Comparison of ENCODE assay signal across 9 cellular contexts in the genomic region with DNA sequence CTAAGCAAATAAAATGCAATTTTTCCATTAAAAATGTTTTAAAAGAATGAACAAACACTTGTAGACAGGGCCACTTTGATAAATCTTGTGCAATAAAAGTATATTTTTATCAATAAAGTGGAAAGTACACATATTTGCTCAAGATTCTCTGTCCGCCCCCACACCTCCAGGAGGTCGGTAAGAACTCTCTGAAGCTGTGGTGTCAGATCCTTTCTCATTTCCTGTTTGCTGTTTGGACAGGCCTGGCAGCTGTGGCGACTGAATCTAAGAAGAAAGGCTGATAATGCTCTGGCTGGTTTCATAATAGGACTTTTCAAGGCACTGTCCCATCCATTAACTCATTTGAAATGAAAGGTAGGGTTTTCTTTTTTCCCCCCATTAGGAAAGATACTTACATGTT. TPM values are rescaled to one million over a fixed set of nuclear protein-coding genes. Genes with fewer than 3 reads are reported as not detected.
A peak's percentile ranks its signal among the peaks of the same experiment; 100 is the strongest.
DNase-seq lines count a peak whose midpoint lies in the region; ATAC-seq and TF ChIP-seq lines count a peak whose summit lies in the region.
"Had no signal": no experiment of that assay in that cellular context is flagged by ENCODE, and none has a peak within 500 bp of the region (broad histone marks: within the 10 kb centered on the region; RNA-seq: fewer than 3 reads in every experiment).

No MANE protein-coding gene starts in this region.

- peaks cover 30% of the 10 kb centered on the region for H3K4me1 ChIP-seq in GM23338 (ENCODE audit: insufficient read depth)
- peaks cover 0 to 5% of the 10 kb centered on the region in 2 experiments; a peak in 2 of 4 replicates for H3K4me1 ChIP-seq in SK-N-SH (ENCODE audit: control insufficient read depth in 1 of 2, insufficient read depth in 2 of 2, low read depth in 1 of 2, low read length in 1 of 2)

- TF ChIP-seq CTCF in GM23338 (conservative IDR thresholded peaks at IDR 0.05; ENCODE audit: low read depth in 2 of 2): no peak
- TF ChIP-seq CTCF in SK-N-SH (IDR thresholded peaks at IDR 0.05): no peak
- TF ChIP-seq CTCF in lower leg skin (IDR thresholded peaks at IDR 0.05): no peak

- no peak for TF ChIP-seq EP300 in SK-N-SH (IDR thresholded peaks at IDR 0.05; ENCODE audit: borderline replicate concordance in 1 of 2, low read depth in 1 of 2, low read length in 1 of 2)

- no peaks in the 10 kb centered on the region for H3K9me3 Mint-ChIP-seq in GM23338
- no peaks in the 10 kb centered on the region for H3K9me3 Mint-ChIP-seq in activated T-helper 2 cell treated with anti-CD3 and anti-CD28 coated beads, Interferon-gamma antibody, Interleukin-2, Interleukin-4, amounts not matched to agents 10 μg/mL and 5 μg/mL and 100 μg/mL, durations not matched to agents 14 hours and 24 hours and 36 hours
- no peaks in the 10 kb centered on the region for H3K9me3 Mint-ChIP-seq in T-cell
- H3K9me3 Mint-ChIP-seq: immature natural killer cell had no signal

- POLR2A ChIA-PET in SK-N-SH (lab: Yijun Ruan, JAX) (no interaction called here), T-cell (lab: Charles Lee) (no interaction called here)

- H3K4me3 Mint-ChIP-seq in GM23338: no peak overlapping the region
- H3K4me3 Mint-ChIP-seq in activated T-helper 2 cell treated with anti-CD3 and anti-CD28 coated beads, Interferon-gamma antibody, Interleukin-2, Interleukin-4, amounts not matched to agents 10 μg/mL and 5 μg/mL and 100 μg/mL, durations not matched to agents 14 hours and 24 hours and 36 hours (ENCODE audit: low read depth): no peak overlapping the region
- no peak overlapping the region for H3K4me3 Mint-ChIP-seq in T-cell

- H3K9me3 ChIP-seq in SK-N-SH: no peaks in the 10 kb centered on the region

- no peak for TF ChIP-seq RAD21 in SK-N-SH (IDR thresholded peaks at IDR 0.05; ENCODE audit: low read length)

- H3K79me2 ChIP-seq in GM23338 (replicated peaks; ENCODE audit: insufficient read depth) (no peaks in the 10 kb centered on the region), SK-N-SH (ENCODE audit: insufficient read depth) (no peaks in the 10 kb centered on the region)

- H3K27me3 Mint-ChIP-seq in GM23338 (ENCODE audit: insufficient read depth, low read depth, poor library complexity) (no peaks in the 10 kb centered on the region), T-cell (no peaks in the 10 kb centered on the region)
- H3K27me3 Mint-ChIP-seq in activated T-helper 2 cell treated with anti-CD3 and anti-CD28 coated beads, Interferon-gamma antibody, Interleukin-2, Interleukin-4, amounts not matched to agents 10 μg/mL and 5 μg/mL and 100 μg/mL, durations not matched to agents 14 hours and 24 hours and 36 hours (ENCODE audit: low read depth): no peaks in the 10 kb centered on the region

- H3K4me3 ChIP-seq in GM23338: no peak overlapping the region
- no peak overlapping the region for H3K4me3 ChIP-seq in SK-N-SH (ENCODE audit: low read depth in 2 of 2, low read length in 1 of 2)
- no peak overlapping the region for H3K4me3 ChIP-seq in lower leg skin (ENCODE audit: low read depth, poor library complexity, severe bottlenecking)

- H3K9me2 ChIP-seq in GM23338 (ENCODE audit: insufficient read depth) (peaks cover 3% of the 10 kb centered on the region; the same call in 1 of the 2 replicates), SK-N-SH (no peaks in the 10 kb centered on the region)

- no peaks in the 10 kb centered on the region for H3K36me3 Mint-ChIP-seq in GM23338 (ENCODE audit: low read depth)
- no peaks in the 10 kb centered on the region for H3K36me3 Mint-ChIP-seq in activated T-helper 2 cell treated with anti-CD3 and anti-CD28 coated beads, Interferon-gamma antibody, Interleukin-2, Interleukin-4, amounts not matched to agents 10 μg/mL and 5 μg/mL and 100 μg/mL, durations not matched to agents 14 hours and 24 hours and 36 hours (ENCODE audit: low read depth)
- H3K36me3 Mint-ChIP-seq in T-cell: no peaks in the 10 kb centered on the region
- H3K36me3 Mint-ChIP-seq: immature natural killer cell had no signal

- in situ Hi-C loops in KBM-7 (cut with MboI; ENCODE audit: low pct_unique_long_range_greater_than_20kb, low sequenced_read_pairs): no loop called here

- peak; percentile 15 for DNase-seq in GM23338 (ENCODE audit: low spot score)
- DNase-seq in KBM-7: peak; percentile 61
- no peak for DNase-seq in SK-N-SH
- DNase-seq in left lobe of liver (ENCODE audit: low spot score): no peak
- no peak for DNase-seq in activated T-helper 2 cell treated with anti-CD3 and anti-CD28 coated beads, Interferon-gamma antibody, Interleukin-2, Interleukin-4, amounts not matched to agents 10 μg/mL and 5 μg/mL and 100 μg/mL, durations not matched to agents 14 hours and 24 hours and 36 hours (ENCODE audit: low spot score)
- no peak for DNase-seq in T-cell
- DNase-seq in lower leg skin (ENCODE audit: low spot score in 2 of 2): no peak

- H4K20me1 ChIP-seq in GM23338 (replicated peaks; ENCODE audit: insufficient read depth) (no peaks in the 10 kb centered on the region), SK-N-SH (ENCODE audit: insufficient read depth) (no peaks in the 10 kb centered on the region)

- H3K27me3 ChIP-seq in GM23338 (ENCODE audit: insufficient read depth) (no peaks in the 10 kb centered on the region), SK-N-SH (ENCODE audit: insufficient read depth) (no peaks in the 10 kb centered on the region)

- H3K27ac ChIP-seq in GM23338 (ENCODE audit: low read depth): no peak overlapping the region
- H3K27ac ChIP-seq in SK-N-SH (ENCODE audit: low read depth in 2 of 2, low read length in 1 of 2): no peak overlapping the region

- CTCF ChIA-PET in SK-N-SH (lab: Yijun Ruan, JAX) (interaction anchor here (1.3 kb wide), 1 partner anchor 12 kb away, joined by 3 read pairs; no protein-coding TSS in a partner anchor), T-cell (lab: Charles Lee) (no interaction called here)

- H3K4me2 ChIP-seq in GM23338: peak overlapping the region; percentile 64; the same call in 1 of the 2 replicates
- H3K4me2 ChIP-seq in SK-N-SH: no peak overlapping the region

- no peak overlapping the region for H2AFZ ChIP-seq in GM23338
- H2AFZ ChIP-seq in SK-N-SH (ENCODE audit: low read depth): peak overlapping the region; percentile 45; the same call in 1 of the 2 replicates

- H3K4me1 Mint-ChIP-seq in GM23338 (peaks cover 32% of the 10 kb centered on the region), T-cell (peaks cover 10 to 14% (median 13%) of the 10 kb centered on the region in 3 donors)
- peaks cover 13% of the 10 kb centered on the region for H3K4me1 Mint-ChIP-seq in activated T-helper 2 cell treated with anti-CD3 and anti-CD28 coated beads, Interferon-gamma antibody, Interleukin-2, Interleukin-4, amounts not matched to agents 10 μg/mL and 5 μg/mL and 100 μg/mL, durations not matched to agents 14 hours and 24 hours and 36 hours (ENCODE audit: low read depth)

- H3F3A ChIP-seq in GM23338 (replicated peaks; ENCODE audit: low read depth): no peaks in the 10 kb centered on the region
- no peaks in the 10 kb centered on the region for H3F3A ChIP-seq in SK-N-SH (replicated peaks; ENCODE audit: insufficient read depth)

- no peak overlapping the region for H3K9ac ChIP-seq in SK-N-SH

- 0 out of 2 replicates have a peak overlapping the region, but pooled peaks have one; percentile 46 for H3K27ac Mint-ChIP-seq in GM23338
- no peak overlapping the region for H3K27ac Mint-ChIP-seq in activated T-helper 2 cell treated with anti-CD3 and anti-CD28 coated beads, Interferon-gamma antibody, Interleukin-2, Interleukin-4, amounts not matched to agents 10 μg/mL and 5 μg/mL and 100 μg/mL, durations not matched to agents 14 hours and 24 hours and 36 hours
- peak overlapping the region in 1 of 2 donors; percentile 28 for H3K27ac Mint-ChIP-seq in T-cell

- ATAC-seq in GM18505 (IDR thresholded peaks at IDR 0.05; ENCODE audit: unreplicated experiment): peak; percentile 97
- ATAC-seq in GM23338: peak; percentile 54; the same call in 2 of the 3 replicates
- ATAC-seq in left lobe of liver: peak; percentile 83
- no peak for ATAC-seq in T-cell (replicated peaks in 1 of 4)

- WGBS in SK-N-SH (ENCODE audit: low lambda C conversion rate): 41% methylated on average over 3 of the region's 3 CpGs
- 47 to 52% methylated on average over 3 of the region's 3 CpGs for WGBS in lower leg skin, 2 donors

- H3K36me3 ChIP-seq in GM23338 (ENCODE audit: insufficient read depth) (no peaks in the 10 kb centered on the region), SK-N-SH (replicated peaks in 1 of 2; ENCODE audit: control insufficient read depth in 1 of 2, insufficient read depth in 2 of 2, low read length in 1 of 2) (no peaks in the 10 kb centered on the region)

- TF ChIP-seq POLR2A in GM18505 (IDR thresholded peaks at IDR 0.05; ENCODE audit: borderline replicate concordance, extremely low read depth, insufficient read depth, insufficient read length) (no peak), lower leg skin (IDR thresholded peaks at IDR 0.05) (no peak)

- intact Hi-C loops in activated T-helper 2 cell treated with anti-CD3 and anti-CD28 coated beads, Interferon-gamma antibody, Interleukin-2, Interleukin-4, amounts not matched to agents 10 μg/mL and 5 μg/mL and 100 μg/mL, durations not matched to agents 14 hours and 24 hours and 36 hours (cut with micrococcal nuclease): no loop called here
- intact Hi-C loops in lower leg skin (cut with DNase I; ENCODE audit: low total_unique reads): loop anchor here (10.0 kb wide), 1 partner anchor 1016 kb away; no protein-coding TSS in a partner anchor

RNA-seq across cellular contexts. Expression of a gene that starts 15.3 kb away (rescaled TPM):
- total RNA-seq in GM23338 (2014; rRNA removed; shearing (Covaris generic)): not detected in 2 replicates
- polyA plus RNA-seq in GM23338 (2016; fragmentation: Nextera tagmentation; extraction: Ambion mirVana) (not detected in 2 replicates), SK-N-SH (2012; rRNA removed) (not detected in 2 replicates)
- polyA plus RNA-seq in SK-N-SH (2012; cell fraction: cytosol; rRNA removed): not detected in 2 replicates
- not detected in 2 replicates for polyA plus RNA-seq in SK-N-SH (2012; cell fraction: nucleus; rRNA removed)
- total RNA-seq in left lobe of liver (0.40 TPM), T-cell (under 1 TPM in 1 of 5 donors, not detected in 4; 0.09 TPM), lower leg skin (under 1 TPM in 2 of 4 donors, not detected in 2; 0.34 to 0.45 TPM)
- total RNA-seq in activated T-helper 2 cell treated with anti-CD3 and anti-CD28 coated beads, Interferon-gamma antibody, Interleukin-2, Interleukin-4, amounts not matched to agents 10 μg/mL and 5 μg/mL and 100 μg/mL, durations not matched to agents 14 hours and 24 hours and 36 hours: not detected in 2 replicates
- polyA plus RNA-seq: immature natural killer cell had no signal

RNA-seq across cellular contexts. Expression of a gene that starts 35.6 kb away (rescaled TPM):
- 30.8 and 39.4 TPM in 2 replicates for total RNA-seq in GM23338 (2014; rRNA removed; shearing (Covaris generic))
- polyA plus RNA-seq in GM23338 (2016; fragmentation: Nextera tagmentation; extraction: Ambion mirVana) (29.3 and 42.4 TPM in 2 replicates), SK-N-SH (2012; rRNA removed) (125 and 162 TPM in 2 replicates)
- polyA plus RNA-seq in SK-N-SH (2012; cell fraction: cytosol; rRNA removed): 154 and 183 TPM in 2 replicates
- 216 and 258 TPM in 2 replicates for polyA plus RNA-seq in SK-N-SH (2012; cell fraction: nucleus; rRNA removed)
- total RNA-seq in left lobe of liver (86.1 TPM), T-cell (10 to 100 TPM in 1 of 5 donors, 1 to 10 TPM in 4; 4.3 to 11.4 (median 7.0) TPM), lower leg skin (100 to 1,000 TPM in 1 of 4 donors, 10 to 100 TPM in 3; 77.7 to 101 (median 86.0) TPM)
- total RNA-seq in activated T-helper 2 cell treated with anti-CD3 and anti-CD28 coated beads, Interferon-gamma antibody, Interleukin-2, Interleukin-4, amounts not matched to agents 10 μg/mL and 5 μg/mL and 100 μg/mL, durations not matched to agents 14 hours and 24 hours and 36 hours: 16.5 and 17.5 TPM in 2 replicates

Comparison
In these comparisons a context has a peak if more than half of its experiments do, and no peak if none do; other contexts are left out.
1. ATAC-seq: peak in GM18505 (single experiment), GM23338 (single experiment) and left lobe of liver (single experiment); none in T-cell (0 of 4).
2. DNase-seq: peak in GM23338 (single experiment) and KBM-7 (single experiment); none in SK-N-SH (single experiment), left lobe of liver (single experiment), activated T-helper 2 cell treated with anti-CD3 and anti-CD28 coated beads, Interferon-gamma antibody, Interleukin-2, Interleukin-4, amounts not matched to agents 10 μg/mL and 5 μg/mL and 100 μg/mL, durations not matched to agents 14 hours and 24 hours and 36 hours (single experiment), T-cell (0 of 34) and lower leg skin (0 of 2).